13 cellular contexts compared by ENCODE assay signal in genomic region chr2:206423147-206423546, GRCh38. TPM values are rescaled to one million over a fixed set of nuclear protein-coding genes. Genes with fewer than 3 reads are reported as not detected.
DNase-seq lines count a peak whose midpoint lies in the region; ATAC-seq and TF ChIP-seq lines count a peak whose summit lies in the region.
"Had no signal": no experiment of that assay in that cellular context is flagged by ENCODE, and none has a peak within 500 bp of the region (broad histone marks: within the 10 kb centered on the region; RNA-seq: fewer than 3 reads in every experiment).

No MANE protein-coding gene starts in this region.

- DNase-seq in A172 (ENCODE audit: low spot score) (peak; percentile 64), M059J (ENCODE audit: low read depth) (peak; percentile 32), brain microvascular endothelial cell (peak; percentile 29), GM19240 (ENCODE audit: insufficient read length, low spot score) (no peak), mesenteric fat pad (ENCODE audit: low spot score) (no peak), hepatocyte (ENCODE audit: low spot score) (no peak)
- DNase-seq in activated T-cell treated with anti-CD3 and anti-CD28 coated beads, Interleukin-2, amount 50 U/mL, for 48 hours: no peak
- DNase-seq: lower lobe of right lung; NCI-H1930; ovary; Right ventricle myocardium superior; stimulated activated CD4-positive, alpha-beta T cell treated with anti-CD3 and anti-CD28 coated beads, Interleukin-2, amount 100 ng/mL, for 24 hours had no signal

- WGBS in hepatocyte (ENCODE audit: low lambda C conversion rate, missing lambda C conversion rate): 54% methylated on average over 2 of the region's 2 CpGs

- H3K27ac ChIP-seq in brain microvascular endothelial cell: no peak overlapping the region
- no peak overlapping the region for H3K27ac ChIP-seq in hepatocyte
- H3K27ac ChIP-seq: lower lobe of right lung, ovary had no signal

- H3K27me3 ChIP-seq in brain microvascular endothelial cell (replicated peaks) (no peaks in the 10 kb centered on the region), hepatocyte (no peaks in the 10 kb centered on the region)
- H3K27me3 ChIP-seq: ovary had no signal

- no peaks in the 10 kb centered on the region for H3K9me2 ChIP-seq in hepatocyte (replicated peaks; ENCODE audit: insufficient read depth)

- TF ChIP-seq CTCF in brain microvascular endothelial cell (IDR thresholded peaks at IDR 0.05; ENCODE audit: low read depth, low read length, missing control alignments) (no peak), hepatocyte (IDR thresholded peaks at IDR 0.05; ENCODE audit: poor library complexity) (no peak)

- H4K20me1 ChIP-seq in hepatocyte (ENCODE audit: insufficient read depth, poor library complexity, severe bottlenecking): no peaks in the 10 kb centered on the region

- no peaks in the 10 kb centered on the region for H3K36me3 ChIP-seq in brain microvascular endothelial cell (replicated peaks)
- H3K36me3 ChIP-seq in hepatocyte (replicated peaks; ENCODE audit: insufficient read depth, low read depth): no peaks in the 10 kb centered on the region
- H3K36me3 ChIP-seq: lower lobe of right lung, ovary had no signal

- no peaks in the 10 kb centered on the region for H3K4me1 ChIP-seq in hepatocyte (ENCODE audit: insufficient read depth)
- H3K4me1 ChIP-seq: lower lobe of right lung had no signal

- H3K9me3 ChIP-seq in hepatocyte (ENCODE audit: low read depth): no peaks in the 10 kb centered on the region
- H3K9me3 ChIP-seq: lower lobe of right lung, ovary had no signal

- in situ Hi-C loops in brain microvascular endothelial cell (cut with HindIII; ENCODE audit: low pct_ligation_motif_present, low sequenced_read_pairs): no loop called here

- H3K4me3 ChIP-seq in brain microvascular endothelial cell (ENCODE audit: low read depth, low read length) (no peak overlapping the region), hepatocyte (no peak overlapping the region)
- H3K4me3 ChIP-seq: lower lobe of right lung, ovary had no signal

- H2AFZ ChIP-seq in hepatocyte: no peak overlapping the region

- H3K4me2 ChIP-seq in hepatocyte: no peak overlapping the region

- peak; percentile 83 for ATAC-seq in GM19351 (IDR thresholded peaks at IDR 0.05; ENCODE audit: unreplicated experiment)
- ATAC-seq: lower lobe of right lung had no signal

- no peaks in the 10 kb centered on the region for H3K79me2 ChIP-seq in hepatocyte

RNA-seq across cellular contexts. Expression of gene ADAM23, which starts 20.2 kb away (rescaled TPM):
- total RNA-seq in A172 (2014; rRNA removed; shearing (Covaris generic)): 4.6 and 4.9 TPM in 2 replicates
- 0.25 TPM in 1 of 2 replicates, not detected in the other for total RNA-seq in M059J (2014; rRNA removed; shearing (Covaris generic))
- 1.1 TPM for total RNA-seq in mesenteric fat pad
- total RNA-seq in hepatocyte: 2.0 and 2.8 TPM in 2 replicates
- polyA plus RNA-seq in hepatocyte: 2.7 and 3.3 TPM in 2 replicates

Comparison
In these comparisons a context has a peak if more than half of its experiments do, and no peak if none do; other contexts are left out.
1. DNase-seq: peak in A172 (single experiment), M059J (single experiment) and brain microvascular endothelial cell (single experiment); none in GM19240 (single experiment), activated T-cell treated with anti-CD3 and anti-CD28 coated beads, Interleukin-2, amount 50 U/mL, for 48 hours (0 of 2), mesenteric fat pad (single experiment) and hepatocyte (single experiment).